9 cellular contexts compared by ENCODE assay signal in the genomic region with DNA sequence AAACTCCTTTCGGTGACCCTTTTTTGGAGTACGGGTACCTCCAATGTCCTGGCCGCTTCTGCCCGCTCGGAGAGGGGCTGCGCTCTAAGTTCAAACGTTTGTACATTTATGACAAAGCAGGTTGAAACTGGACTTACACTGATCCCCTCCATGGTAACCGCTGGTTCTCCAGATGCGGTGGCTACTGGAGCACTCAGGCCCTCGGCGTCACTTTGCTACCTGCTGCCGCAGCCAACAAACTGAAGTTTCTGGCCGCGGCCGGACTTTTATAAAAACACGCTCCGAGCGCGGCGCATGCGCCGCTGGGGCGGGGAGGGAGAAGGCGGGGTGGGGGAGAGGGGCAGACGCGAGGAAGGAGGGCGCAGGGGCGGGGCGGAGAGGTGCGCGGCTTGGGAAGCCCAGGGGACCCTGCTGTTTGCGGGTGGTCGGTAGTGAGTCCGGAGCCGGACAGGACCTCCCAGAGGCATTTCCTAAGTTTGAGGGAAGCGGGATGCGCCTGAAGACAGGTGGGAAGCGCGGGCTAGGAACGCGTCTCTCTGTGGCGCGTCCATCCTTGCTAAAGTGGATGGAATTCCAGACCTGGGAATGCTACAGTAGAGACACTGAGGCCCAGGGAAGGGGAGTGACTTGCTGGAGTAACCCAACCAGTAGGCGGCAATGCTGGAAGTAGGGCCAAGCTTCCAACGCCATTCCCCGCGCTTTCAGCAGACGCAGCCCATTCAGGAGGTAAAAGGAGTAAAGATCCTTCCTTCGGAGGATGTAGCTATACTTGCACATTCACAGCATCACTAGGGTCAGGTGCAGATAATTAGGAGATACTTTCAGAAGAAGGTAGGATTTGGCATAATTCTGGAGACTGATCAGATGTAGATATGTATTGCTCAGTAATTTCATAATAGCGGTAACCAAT. TPM values are rescaled to one million over a fixed set of nuclear protein-coding genes. Genes with fewer than 3 reads are reported as not detected.
A peak's percentile ranks its signal among the peaks of the same experiment; 100 is the strongest.
DNase-seq lines count a peak whose midpoint lies in the region; ATAC-seq, FAIRE-seq and TF ChIP-seq lines count a peak whose summit lies in the region.
"Had no signal": no experiment of that assay in that cellular context is flagged by ENCODE, and none has a peak within 500 bp of the region (broad histone marks: within the 10 kb centered on the region; RNA-seq: fewer than 3 reads in every experiment).

TSS of gene CXCR4 (minus strand) at position 241 of the 910 bp plus-strand sequence. CDS start at position 152, 89 bp downstream.

- H3K36me3 ChIP-seq in K562 (ENCODE audit: control insufficient read depth, insufficient read depth, low read length) (no peaks in the 10 kb centered on the region), spleen (peaks cover 0 to 38% (median 24%) of the 10 kb centered on the region in 6 donors)

- H3K9ac ChIP-seq in K562 (ENCODE audit: insufficient read depth in 1 of 2, low read depth in 2 of 2, low read length in 2 of 2), result peak within 1 kb of the TSS in 1 of 2 experiments; percentile 83; a peak in 1 of 4 replicates

- TF ChIP-seq CTCF in K562 (IDR thresholded peaks at IDR 0.05 in 2 of 3, conservative IDR thresholded peaks at IDR 0.05 in 1 of 3; ENCODE audit: insufficient read depth in 2 of 3, low read depth in 1 of 3, low read length in 3 of 3) (no peak), spleen (IDR thresholded peaks at IDR 0.05 in 8 of 11, conservative IDR thresholded peaks at IDR 0.05 in 3 of 11) (peak in 2 of 11 experiments; percentile 8 to 17)

- WGBS in K562 (ENCODE audit: insufficient coverage, low coverage, missing lambda C conversion rate), result 17% methylated on average over 25 of the region's 50 CpGs
- 0 to 2% (median 1%) methylated on average over 34 to 50 of the region's 50 CpGs for WGBS in spleen, 5 donors

- H3K4me2 ChIP-seq in K562 (ENCODE audit: insufficient read depth, low read length), result peak within 1 kb of the TSS; percentile 74

- H4K20me1 ChIP-seq in K562 (replicated peaks; ENCODE audit: control insufficient read depth, insufficient read depth, low read length), result peaks cover 4% of the 10 kb centered on the region; the same call in 1 of the 2 replicates

- peak within 1 kb of the TSS; percentile 92 for H2AFZ ChIP-seq in K562 (ENCODE audit: low read depth, low read length)

- no peak for TF ChIP-seq EP300 in K562 (IDR thresholded peaks at IDR 0.05; ENCODE audit: low read length)

- TF ChIP-seq POLR2A in K562 (conservative IDR thresholded peaks at IDR 0.05) (no peak), spleen (IDR thresholded peaks at IDR 0.05) (peak; percentile 96 to 99 (median 99))

- H3K79me2 ChIP-seq in K562 (ENCODE audit: control insufficient read depth, insufficient read depth, low read length), result no peaks in the 10 kb centered on the region

- CTCF ChIA-PET in K562 (lab: Yijun Ruan, JAX; ENCODE audit: low intra/inter-chr PET ratio), result no interaction called here

- no peaks in the 10 kb centered on the region for H3K9me3 ChIP-seq in K562 (replicated peaks; ENCODE audit: control insufficient read depth, insufficient read depth, low read depth, low read length)
- no peaks in the 10 kb centered on the region for H3K9me3 ChIP-seq in spleen

- ATAC-seq in GM21717 (IDR thresholded peaks at IDR 0.05; ENCODE audit: unreplicated experiment) (peak; percentile 20), K562 (peak; percentile 78)

- BruUV-seq in K562 (replicated peaks; lab: Mats Ljungman, UMichigan), result no TSS peak

- DNase-seq in COLO668 (lab: John Stamatoyannopoulos, UW; ENCODE audit: unreplicated experiment) (peak; percentile 81), NCI-H146 (lab: John Stamatoyannopoulos, UW) (peak; percentile 95), T-helper 22 cell (ENCODE audit: low read depth) (peak; percentile 82), K562 (ENCODE audit: extremely low read depth in 1 of 4, low spot score in 3 of 4) (peak; percentile 54 to 87 (median 79)), iPS-NIHi7 (ENCODE audit: extremely low spot score) (peak; percentile 83), spleen (peak; percentile 98), kidney glomerular epithelial cell (lab: John Stamatoyannopoulos, UW) (no peak)

- peaks cover 0 to 19% of the 10 kb centered on the region in 2 experiments; a peak in 3 of 5 replicates for H3K4me1 ChIP-seq in K562 (replicated peaks in 1 of 2; ENCODE audit: control insufficient read depth in 2 of 2, insufficient read depth in 2 of 2, low read length in 2 of 2)
- H3K4me1 ChIP-seq in spleen, result peaks cover 10 to 91% (median 75%) of the 10 kb centered on the region in 6 donors

- no peaks in the 10 kb centered on the region for H3K9me1 ChIP-seq in K562 (ENCODE audit: control insufficient read depth, insufficient read depth, low read length)

- no peak for TF ChIP-seq RAD21 in K562 (CRISPR knock-in tag; conservative IDR thresholded peaks at IDR 0.05 in 1 of 2, IDR thresholded peaks at IDR 0.05 in 1 of 2)

- H3K27ac ChIP-seq in K562 (ENCODE audit: extremely low read depth, low read depth, low read length), result no peak within 1 kb of the TSS
- H3K27ac ChIP-seq in spleen, result peak within 1 kb of the TSS; percentile 91 to 98 (median 94)

- intact Hi-C loops in K562 (cut with micrococcal nuclease), result no loop called here
- intact Hi-C loops in spleen (cut with DNase I; ENCODE audit: low total_unique reads), result loop anchor here (10.0 kb wide), 1 partner anchor 257 kb away; no protein-coding TSS in a partner anchor

- in situ Hi-C loops in K562 (cut with MboI), result no loop called here

- POLR2A ChIA-PET in K562 (lab: Yijun Ruan, JAX), result no interaction called here

- no peak for FAIRE-seq in K562 (lab: Jason Lieb, UNC)

- H3K4me3 ChIP-seq in K562 (peak within 1 kb of the TSS; percentile 35), spleen (peak within 1 kb of the TSS; percentile 64 to 89 (median 73))

- H3K27me3 ChIP-seq in K562 (ENCODE audit: control insufficient read depth in 2 of 2, insufficient read depth in 2 of 2, low read length in 2 of 2), result peaks cover 26 to 32% of the 10 kb centered on the region in 2 experiments
- peaks cover 0 to 11% (median 4%) of the 10 kb centered on the region in 7 donors for H3K27me3 ChIP-seq in spleen (replicated peaks in 1 of 7)

TF ChIP-seq in K562, 482 proteins besides CTCF, POLR2A, EP300 and RAD21:
- peak; percentile 80 to 83 for TF ChIP-seq NRF1 (conservative IDR thresholded peaks at IDR 0.05 in 1 of 2, IDR thresholded peaks at IDR 0.05 in 1 of 2)
- TF ChIP-seq, protein P1, sequence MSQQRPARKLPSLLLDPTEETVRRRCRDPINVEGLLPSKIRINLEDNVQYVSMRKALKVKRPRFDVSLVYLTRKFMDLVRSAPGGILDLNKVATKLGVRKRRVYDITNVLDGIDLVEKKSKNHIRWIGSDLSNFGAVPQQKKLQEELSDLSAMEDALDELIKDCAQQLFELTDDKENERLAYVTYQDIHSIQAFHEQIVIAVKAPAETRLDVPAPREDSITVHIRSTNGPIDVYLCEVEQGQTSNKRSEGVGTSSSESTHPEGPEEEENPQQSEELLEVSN (IDR thresholded peaks at IDR 0.05; ENCODE audit: borderline replicate concordance in 1 of 2, extremely low read depth in 1 of 2, insufficient read depth in 1 of 2, insufficient read length in 1 of 2, low read depth in 1 of 2, low read length in 1 of 2, poor library complexity in 1 of 2, severe bottlenecking in 1 of 2), result peak in 1 of 2 experiments; percentile 13
- no peak for TF ChIP-seq ZBTB7A (IDR thresholded peaks at IDR 0.05; ENCODE audit: borderline replicate concordance, control insufficient read depth, low read depth, low read length)
- no peak for TF ChIP-seq ETV1 (tag; conservative IDR thresholded peaks at IDR 0.05; ENCODE audit: low read depth)

RNA-seq across cellular contexts. Expression of gene CXCR4, which starts in this region (rescaled TPM):
- 0.25 and 1.1 TPM in 2 replicates for total RNA-seq in K562 (2011; cell fraction: chromatin; rRNA removed; ENCODE audit: low replicate concordance)
- total RNA-seq in K562 (2011; cell fraction: nucleolus; rRNA removed), result 0.92 and 1.0 TPM in 2 replicates
- total RNA-seq in K562 (2011; cell fraction: nucleoplasm; rRNA removed), result 1.1 and 1.3 TPM in 2 replicates
- not detected in 2 replicates for total RNA-seq in K562 (2014; rRNA removed)
- total RNA-seq in K562 (2014; rRNA removed; fragmentation: Illumina TruSeq; extraction: Trizol), result 0.18 TPM in 1 of 2 replicates, not detected in the other
- 0.08 TPM in 1 of 2 replicates, not detected in the other for total RNA-seq in K562 (2015; rRNA removed; fragmentation: Illumina TruSeq; extraction: Trizol)
- total RNA-seq in K562 (2021), result 0.22 and 0.49 TPM in 2 replicates
- 0.45 and 0.53 TPM in 2 replicates for polyA plus RNA-seq in K562 (2011; rRNA removed)
- polyA plus RNA-seq in K562 (2011; cell fraction: cytosol; rRNA removed), result 0.52 and 1.1 TPM in 2 replicates
- 0.32 and 0.61 TPM in 2 replicates for polyA plus RNA-seq in K562 (2011; cell fraction: nucleus; rRNA removed)
- 0.07 TPM in 2 replicates for polyA plus RNA-seq in K562 (2012)
- 0.11 TPM in 1 of 2 replicates, not detected in the other for polyA plus RNA-seq in K562 (2014; fragmentation: Illumina TruSeq; extraction: Trizol)
- polyA plus RNA-seq in K562 (2014; fragmentation: Nextera tagmentation; extraction: Ambion mirVana), result under 1 TPM; 0.14 to 0.15 TPM
- 0.07 TPM in 2 replicates for polyA plus RNA-seq in K562 (2014; rRNA removed)
- polyA minus RNA-seq in K562 (2011; rRNA and poly(A)+ RNA removed), result 0.51 and 1.1 TPM in 2 replicates
- not detected in 2 replicates for polyA minus RNA-seq in K562 (2011; cell fraction: cytosol; rRNA and poly(A)+ RNA removed)
- polyA minus RNA-seq in K562 (2011; cell fraction: nucleus; rRNA and poly(A)+ RNA removed), result 0.40 TPM in 1 of 2 replicates, not detected in the other
- 100 to 1,000 TPM; 204 to 499 (median 323) TPM for total RNA-seq in spleen
- 100 to 1,000 TPM; 274 to 626 (median 286) TPM for polyA plus RNA-seq in spleen
- total RNA-seq: RPMI7951 had no signal

Comparison
In these comparisons a context has a peak if more than half of its experiments do, and no peak if none do; other contexts are left out.
1. RNA of gene CXCR4 (total RNA-seq): 204 to 499 TPM in spleen; 0.08 to 1.3 TPM in K562; every median in the first group is over 10 times any median in the second.
2. RNA of gene CXCR4 (polyA plus RNA-seq): 274 to 626 TPM in spleen; 0.07 to 1.1 TPM in K562; every median in the first group is over 100 times any median in the second.